Comparison of ENCODE assay signal across 8 cellular contexts in genomic region chr19:48720251-48720612, GRCh38. TPM values are rescaled to one million over a fixed set of nuclear protein-coding genes. Genes with fewer than 3 reads are reported as not detected.
DNase-seq lines count a peak whose midpoint lies in the region; ATAC-seq and TF ChIP-seq lines count a peak whose summit lies in the region.

No MANE protein-coding gene starts in this region.

- H3K9me3 ChIP-seq in CD4-positive, alpha-beta T cell (ENCODE audit: control insufficient read depth, low read length), result no peaks in the 10 kb centered on the region
- H3K9me3 ChIP-seq in neural progenitor cell (ENCODE audit: low read depth), result no peaks in the 10 kb centered on the region

- TF ChIP-seq CTCF in CD4-positive, alpha-beta T cell (IDR thresholded peaks at IDR 0.05), result no peak
- no peak for TF ChIP-seq CTCF in neural progenitor cell (IDR thresholded peaks at IDR 0.05)

- H3K9ac ChIP-seq in neural progenitor cell, result no peak overlapping the region

- peaks cover 13% of the 10 kb centered on the region for H3K4me1 ChIP-seq in neural progenitor cell

- no peaks in the 10 kb centered on the region for H3K27me3 Mint-ChIP-seq in CD4-positive, alpha-beta T cell
- H3K27me3 Mint-ChIP-seq in IgD-negative memory B cell (no peaks in the 10 kb centered on the region), neural progenitor cell (ENCODE audit: insufficient read depth, low read depth) (peaks cover 14% of the 10 kb centered on the region)

- H2AFZ ChIP-seq in neural progenitor cell (replicated peaks), result no peak overlapping the region

- peak overlapping the region; percentile 92 for H3K4me3 Mint-ChIP-seq in CD4-positive, alpha-beta T cell
- H3K4me3 Mint-ChIP-seq in IgD-negative memory B cell (peak overlapping the region; percentile 91 to 96 (median 96)), neural progenitor cell (peak overlapping the region; percentile 97)

- H4K20me1 ChIP-seq in neural progenitor cell (ENCODE audit: low read depth), result no peaks in the 10 kb centered on the region

- H3K27ac ChIP-seq in CD4-positive, alpha-beta T cell (ENCODE audit: low read depth, low read length), result no peak overlapping the region
- H3K27ac ChIP-seq in cingulate gyrus (ENCODE audit: low read depth, low read length) (peak overlapping the region; percentile 99), neural progenitor cell (no peak overlapping the region)

- POLR2A ChIA-PET in CD4-positive, alpha-beta T cell (lab: Charles Lee), result interaction anchor here (0.9 to 2.2 kb wide), 7 partner anchors 12 to 245 kb away, joined by 3 to 13 read pairs (median 5); partner anchors contain the start of genes CA11, FTL, IZUMO1 and RPL18

- intact Hi-C loops in CD4-positive, alpha-beta T cell (cut with DNase I, micrococcal nuclease), result loop anchor here in 1 of 2 experiments (2.0 kb wide), 2 partner anchors 19 to 81 kb away; no protein-coding TSS in a partner anchor

- no peak for ATAC-seq in CD4-positive, alpha-beta T cell (ENCODE audit: poor library complexity)
- no peak for ATAC-seq in HG03108 (IDR thresholded peaks at IDR 0.05; ENCODE audit: unreplicated experiment)
- ATAC-seq in GM21529 (IDR thresholded peaks at IDR 0.05; ENCODE audit: unreplicated experiment), result no peak

- H3K27me3 ChIP-seq in CD4-positive, alpha-beta T cell (ENCODE audit: control insufficient read depth, insufficient read depth, low read length), result no peaks in the 10 kb centered on the region
- H3K27me3 ChIP-seq in neural progenitor cell, result no peaks in the 10 kb centered on the region

- H3K4me3 ChIP-seq in neural progenitor cell, result peak overlapping the region; percentile 62

- peak overlapping the region; percentile 96 for H3K27ac Mint-ChIP-seq in CD4-positive, alpha-beta T cell
- peak overlapping the region; percentile 90 to 99 (median 91) for H3K27ac Mint-ChIP-seq in IgD-negative memory B cell
- H3K27ac Mint-ChIP-seq in neural progenitor cell, result peak overlapping the region; percentile 99

- peaks cover 3% of the 10 kb centered on the region for H3K36me3 Mint-ChIP-seq in CD4-positive, alpha-beta T cell (ENCODE audit: low read depth)
- H3K36me3 Mint-ChIP-seq in IgD-negative memory B cell (peaks cover 6% of the 10 kb centered on the region), neural progenitor cell (no peaks in the 10 kb centered on the region)

- no peak for DNase-seq in CD4-positive, alpha-beta T cell
- DNase-seq in neural progenitor cell (ENCODE audit: low spot score) (no peak), NCI-H1092 treated with DMSO at 0.1 percent for 48 hours (lab: John Stamatoyannopoulos, UW) (no peak), pons (ENCODE audit: low spot score) (no peak)

- H3K4me2 ChIP-seq in neural progenitor cell, result peak overlapping the region; percentile 61

- no peaks in the 10 kb centered on the region for H3K79me2 ChIP-seq in neural progenitor cell (ENCODE audit: low read depth)

- CTCF ChIA-PET in CD4-positive, alpha-beta T cell (lab: Charles Lee), result interaction anchor here (0.6 to 1.1 kb wide), 2 partner anchors 19 to 31 kb away, joined by 3 read pairs; no protein-coding TSS in a partner anchor

- peaks cover 22% of the 10 kb centered on the region for H3F3A ChIP-seq in neural progenitor cell (ENCODE audit: low read depth)

- H3K9me3 Mint-ChIP-seq in CD4-positive, alpha-beta T cell, result peaks cover 3% of the 10 kb centered on the region
- H3K9me3 Mint-ChIP-seq in IgD-negative memory B cell (peaks cover 0 to 5% (median 4%) of the 10 kb centered on the region in 3 donors), neural progenitor cell (no peaks in the 10 kb centered on the region)

- no peaks in the 10 kb centered on the region for H3K36me3 ChIP-seq in neural progenitor cell

- peaks cover 18% of the 10 kb centered on the region for H3K4me1 Mint-ChIP-seq in CD4-positive, alpha-beta T cell (ENCODE audit: low read depth)
- H3K4me1 Mint-ChIP-seq in IgD-negative memory B cell (peaks cover 14 to 15% (median 14%) of the 10 kb centered on the region in 3 donors), neural progenitor cell (peaks cover 55% of the 10 kb centered on the region)

RNA-seq across cellular contexts. Expression of gene MAMSTR, which starts 0.7 kb away (rescaled TPM):
- total RNA-seq in CD4-positive, alpha-beta T cell, result under 1 TPM; 0.47 to 0.50 TPM
- polyA plus RNA-seq in IgD-negative memory B cell, result 0.45 TPM
- 1.2 and 1.4 TPM in 2 replicates for total RNA-seq in neural progenitor cell (ENCODE audit: low replicate concordance)

RNA-seq across cellular contexts. Expression of gene RASIP1, which starts 20.2 kb away (rescaled TPM):
- under 1 TPM; 0.55 to 0.56 TPM for total RNA-seq in CD4-positive, alpha-beta T cell
- 0.26 TPM for polyA plus RNA-seq in IgD-negative memory B cell
- total RNA-seq in neural progenitor cell (ENCODE audit: low replicate concordance), result 0.86 and 3.2 TPM in 2 replicates

RNA-seq across cellular contexts. Expression of gene FUT2, which starts 24.5 kb away (rescaled TPM):
- not detected for total RNA-seq in CD4-positive, alpha-beta T cell
- not detected for polyA plus RNA-seq in IgD-negative memory B cell
- total RNA-seq in neural progenitor cell (ENCODE audit: low replicate concordance), result 0.09 and 1.7 TPM in 2 replicates

RNA-seq across cellular contexts. Expression of gene IZUMO1, which starts 26.5 kb away (rescaled TPM):
- not detected for total RNA-seq in CD4-positive, alpha-beta T cell
- polyA plus RNA-seq in IgD-negative memory B cell, result not detected
- total RNA-seq in neural progenitor cell (ENCODE audit: low replicate concordance), result 0.19 and 0.40 TPM in 2 replicates

RNA-seq across cellular contexts. Expression of gene FUT1, which starts 32.2 kb away (rescaled TPM):
- total RNA-seq in CD4-positive, alpha-beta T cell, result not detected
- polyA plus RNA-seq in IgD-negative memory B cell, result not detected
- total RNA-seq in neural progenitor cell (ENCODE audit: low replicate concordance), result 2.9 and 5.1 TPM in 2 replicates
